Comparison of ENCODE assay signal across 9 cellular contexts in the genomic region with DNA sequence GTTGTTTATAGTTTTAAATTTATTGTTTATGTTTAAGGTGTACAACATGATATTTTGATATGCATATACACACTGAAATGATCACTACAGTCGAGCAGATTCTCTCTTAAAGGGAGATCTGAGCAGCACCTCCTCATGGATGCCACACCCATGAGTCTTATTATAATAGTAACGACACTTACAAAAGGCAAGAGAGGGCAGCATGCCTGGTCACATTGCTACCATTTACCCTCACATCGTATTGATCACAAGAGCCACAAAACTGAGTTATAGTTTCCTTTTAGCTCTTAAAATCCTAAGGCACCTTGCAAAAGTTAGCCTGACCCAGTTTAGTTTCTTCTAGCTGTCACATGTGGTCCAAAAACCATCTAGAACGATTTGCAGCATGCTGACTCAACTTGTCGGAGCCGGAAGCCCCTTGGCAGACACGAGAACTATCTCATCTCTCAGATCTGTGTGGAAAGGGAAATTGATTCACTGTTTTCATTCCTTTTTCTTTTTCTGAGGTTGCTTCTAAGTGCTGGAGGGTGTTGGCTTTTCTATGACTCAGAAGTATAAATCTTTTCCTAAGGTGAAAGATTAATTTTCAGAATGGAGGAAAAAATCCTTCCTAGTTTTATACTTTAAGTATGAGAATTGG.
DNase-seq lines count a peak whose midpoint lies in the region; ATAC-seq, FAIRE-seq and TF ChIP-seq lines count a peak whose summit lies in the region.
"Had no signal": no experiment of that assay in that cellular context is flagged by ENCODE, and none has a peak within 500 bp of the region (broad histone marks: within the 10 kb centered on the region; RNA-seq: fewer than 3 reads in every experiment).

No MANE protein-coding gene starts in this region.

- no peaks in the 10 kb centered on the region for H3K9me3 ChIP-seq in pancreas
- H3K9me3 ChIP-seq in upper lobe of left lung = no peaks in the 10 kb centered on the region

- DNase-seq in GM12864 (ENCODE audit: low read depth) (peak; percentile 64), HPDE6-E6E7 (ENCODE audit: extremely low spot score) (peak; percentile 38), pancreas (no peak), upper lobe of left lung (peak in 1 of 2 donors; percentile 50), H7 (no peak), GM19238 (ENCODE audit: insufficient read length, low spot score) (no peak)
- peak; percentile 63 for DNase-seq in activated CD4-positive, alpha-beta T cell treated with anti-CD3 and anti-CD28 coated beads, Interleukin-2, amount 50 U/mL, for 1 hour
- peak; percentile 61 to 64 (median 64) for DNase-seq in effector memory CD8-positive, alpha-beta T cell

- no peak for FAIRE-seq in pancreas (lab: Jason Lieb, UNC)

- H3K4me1 Mint-ChIP-seq in effector memory CD8-positive, alpha-beta T cell (ENCODE audit: low read depth in 2 of 2) = peaks cover 69 to 82% of the 10 kb centered on the region in 2 donors

- intact Hi-C loops in pancreas (cut with DNase I) = no loop called here

- no peak for TF ChIP-seq EP300 in upper lobe of left lung (IDR thresholded peaks at IDR 0.05)

- WGBS in pancreas, 2 donors = 32 to 35% methylated on average over 7 of the region's 7 CpGs
- WGBS in upper lobe of left lung, 2 donors = 30 to 34% methylated on average over 7 of the region's 7 CpGs

- H3K4me3 Mint-ChIP-seq in effector memory CD8-positive, alpha-beta T cell = peak overlapping the region; percentile 77 to 84

- no peak for TF ChIP-seq CTCF in GM12864 (IDR thresholded peaks at IDR 0.05; ENCODE audit: low read depth, low read length, missing control alignments)
- TF ChIP-seq CTCF in pancreas (IDR thresholded peaks at IDR 0.05) = no peak
- no peak for TF ChIP-seq CTCF in upper lobe of left lung (IDR thresholded peaks at IDR 0.05)

- peaks cover 2% of the 10 kb centered on the region for H3K36me3 Mint-ChIP-seq in effector memory CD8-positive, alpha-beta T cell (ENCODE audit: insufficient read depth)

- peak overlapping the region; percentile 91 to 97 for H3K27ac Mint-ChIP-seq in effector memory CD8-positive, alpha-beta T cell

- peaks cover 15 to 50% (median 48%) of the 10 kb centered on the region in 3 donors for H3K4me1 ChIP-seq in pancreas
- peaks cover 28 to 52% (median 47%) of the 10 kb centered on the region in 4 donors for H3K4me1 ChIP-seq in upper lobe of left lung

- TF ChIP-seq POLR2A in upper lobe of left lung (IDR thresholded peaks at IDR 0.05) = no peak

- H3K27me3 ChIP-seq in pancreas (no peaks in the 10 kb centered on the region), upper lobe of left lung (no peaks in the 10 kb centered on the region), H7 (ENCODE audit: control insufficient read depth, insufficient read depth, low read length) (no peaks in the 10 kb centered on the region)

- H3K27me3 Mint-ChIP-seq in effector memory CD8-positive, alpha-beta T cell = no peaks in the 10 kb centered on the region

- H3K9me3 Mint-ChIP-seq in effector memory CD8-positive, alpha-beta T cell = no peaks in the 10 kb centered on the region
- H3K9me3 Mint-ChIP-seq: nephron had no signal

- H3K27ac ChIP-seq in pancreas = peak overlapping the region; percentile 23 to 80 (median 64)
- H3K27ac ChIP-seq in upper lobe of left lung = peak overlapping the region; percentile 6 to 66 (median 45)

- H3K4me3 ChIP-seq in GM12864 (ENCODE audit: low read depth, low read length) = no peak overlapping the region; the same call in 1 of the 2 replicates
- no peak overlapping the region for H3K4me3 ChIP-seq in pancreas
- no peak overlapping the region for H3K4me3 ChIP-seq in upper lobe of left lung
- H3K4me3 ChIP-seq in H7 (ENCODE audit: insufficient read depth, low read depth, low read length) = no peak overlapping the region

- H3K36me3 ChIP-seq in pancreas = no peaks in the 10 kb centered on the region
- no peaks in the 10 kb centered on the region for H3K36me3 ChIP-seq in upper lobe of left lung
- no peaks in the 10 kb centered on the region for H3K36me3 ChIP-seq in H7 (replicated peaks; ENCODE audit: control insufficient read depth, insufficient read depth, low read length)

- ATAC-seq in effector memory CD8-positive, alpha-beta T cell (replicated peaks) = peak; percentile 86
- ATAC-seq in pancreas (peak in 3 of 4 donors; percentile 1 to 23 (median 5)), upper lobe of left lung (ENCODE audit: low FRiP score in 2 of 2) (peak; percentile 6 to 84)

Comparison
In these comparisons a context has a peak if more than half of its experiments do, and no peak if none do; other contexts are left out.
1. DNase-seq: peak in GM12864 (single experiment), HPDE6-E6E7 (single experiment), activated CD4-positive, alpha-beta T cell treated with anti-CD3 and anti-CD28 coated beads, Interleukin-2, amount 50 U/mL, for 1 hour (single experiment) and effector memory CD8-positive, alpha-beta T cell (3 of 3); none in pancreas (0 of 6), H7 (single experiment) and GM19238 (single experiment).
2. ATAC-seq: peak in every context shown above with its lines; median percentile 86 in effector memory CD8-positive, alpha-beta T cell; 45 in upper lobe of left lung; 5 in pancreas.